In the genomic region with DNA sequence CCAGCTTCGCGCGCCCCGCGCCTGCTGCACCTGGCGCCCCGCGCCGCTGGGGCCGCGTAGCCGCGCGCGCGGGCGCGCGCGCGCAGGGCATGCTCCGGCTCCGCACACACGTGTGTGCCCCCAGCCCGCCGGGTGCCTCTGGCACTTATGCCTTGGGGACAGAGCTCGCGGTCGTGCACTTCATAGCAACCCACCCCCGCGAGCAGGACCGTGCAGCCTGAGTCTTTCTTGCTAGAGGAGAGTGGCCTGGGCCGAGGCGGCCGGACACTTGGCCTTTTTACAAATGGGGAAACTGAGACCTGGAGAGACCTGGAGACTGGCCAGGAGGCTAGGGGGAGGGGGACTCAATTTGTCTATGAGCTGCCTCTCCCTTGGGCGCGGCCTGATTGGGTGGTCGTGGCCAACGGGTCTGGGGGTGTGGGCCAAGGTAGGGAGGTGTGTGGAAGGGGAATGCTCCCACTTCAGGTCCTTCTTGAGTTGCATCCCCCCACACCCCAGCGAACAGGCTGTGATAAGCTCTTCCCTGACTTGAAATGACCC, we compare ENCODE assay signal across 7 cellular contexts. TPM values are rescaled to one million over a fixed set of nuclear protein-coding genes. Genes with fewer than 3 reads are reported as not detected.
A peak's percentile ranks its signal among the peaks of the same experiment; 100 is the strongest.
DNase-seq lines count a peak whose midpoint lies in the region; ATAC-seq and TF ChIP-seq lines count a peak whose summit lies in the region.

No MANE protein-coding gene starts in this region.

- H3K27me3 ChIP-seq in heart left ventricle: no peaks in the 10 kb centered on the region

- H3K4me1 ChIP-seq in heart left ventricle: peaks cover 3 to 60% (median 30%) of the 10 kb centered on the region in 12 donors

- no peak for TF ChIP-seq POLR2A in GM18505 (IDR thresholded peaks at IDR 0.05; ENCODE audit: borderline replicate concordance, extremely low read depth, insufficient read depth, insufficient read length)
- TF ChIP-seq POLR2A in heart left ventricle (IDR thresholded peaks at IDR 0.05): no peak

- no peaks in the 10 kb centered on the region for H3K36me3 ChIP-seq in heart left ventricle

- H3K4me3 ChIP-seq in WI38 (ENCODE audit: low read depth, low read length): peak overlapping the region; percentile 68
- peak overlapping the region; percentile 31 to 88 (median 65) for H3K4me3 ChIP-seq in heart left ventricle
- peak overlapping the region; percentile 69 for H3K4me3 ChIP-seq in skeletal muscle cell (ENCODE audit: low read depth, low read length)

- no peak for TF ChIP-seq CTCF in WI38 (IDR thresholded peaks at IDR 0.05; ENCODE audit: low read depth, low read length)
- no peak for TF ChIP-seq CTCF in heart left ventricle (IDR thresholded peaks at IDR 0.05)

- H3K9me3 ChIP-seq in heart left ventricle: no peaks in the 10 kb centered on the region

- peak overlapping the region in 11 of 12 donors; percentile 70 to 95 (median 90) for H3K27ac ChIP-seq in heart left ventricle

- ATAC-seq in GM18505 (IDR thresholded peaks at IDR 0.05; ENCODE audit: unreplicated experiment) (peak; percentile 6), HG02970 (IDR thresholded peaks at IDR 0.05; ENCODE audit: low FRiP score, unreplicated experiment) (peak; percentile 5), heart left ventricle (no peak)

- 2 to 8% (median 4%) methylated on average over 11 to 40 of the region's 40 CpGs for WGBS in heart left ventricle, 4 donors

- intact Hi-C loops in heart left ventricle (cut with DNase I): loop anchor here in 6 of 10 donors (1.0 to 5.0 kb wide), 5 partner anchors 32 to 113 kb away; no protein-coding TSS in a partner anchor

- peak in 2 of 5 donors; percentile 52 to 70 for DNase-seq in heart left ventricle
- no peak for DNase-seq in skeletal muscle cell (ENCODE audit: low read depth)
- no peak for DNase-seq in kidney glomerular epithelial cell (lab: John Stamatoyannopoulos, UW)
- DNase-seq in NOMO-1 treated with DMSO at 0.1 percent for 48 hours (lab: John Stamatoyannopoulos, UW; ENCODE audit: unreplicated experiment): no peak

RNA-seq across cellular contexts. Expression of gene NBEAL2, which starts 0.6 kb away (rescaled TPM):
- 10 to 100 TPM in 6 of 9 donors, 1 to 10 TPM in 3; 8.1 to 41.1 (median 12.0) TPM for total RNA-seq in heart left ventricle
- polyA plus RNA-seq in heart left ventricle: 10 to 100 TPM; 16.3 to 45.7 TPM

RNA-seq across cellular contexts. Expression of gene CCDC12, which starts 3.5 kb away (rescaled TPM):
- 10 to 100 TPM; 27.1 to 36.8 (median 33.3) TPM for total RNA-seq in heart left ventricle
- polyA plus RNA-seq in heart left ventricle: 100 to 1,000 TPM in 1 of 2 donors, 10 to 100 TPM in 1; 83.5 to 120 TPM

Comparison
In these comparisons a context has a peak if more than half of its experiments do, and no peak if none do; other contexts are left out.
1. ATAC-seq: peak in GM18505 (single experiment) and HG02970 (single experiment); none in heart left ventricle (0 of 4).
2. Peak in every context shown above with its lines, with median percentiles within 50 percentile points of each other: H3K4me3 ChIP-seq.